9 cellular contexts compared by ENCODE assay signal in the genomic region with DNA sequence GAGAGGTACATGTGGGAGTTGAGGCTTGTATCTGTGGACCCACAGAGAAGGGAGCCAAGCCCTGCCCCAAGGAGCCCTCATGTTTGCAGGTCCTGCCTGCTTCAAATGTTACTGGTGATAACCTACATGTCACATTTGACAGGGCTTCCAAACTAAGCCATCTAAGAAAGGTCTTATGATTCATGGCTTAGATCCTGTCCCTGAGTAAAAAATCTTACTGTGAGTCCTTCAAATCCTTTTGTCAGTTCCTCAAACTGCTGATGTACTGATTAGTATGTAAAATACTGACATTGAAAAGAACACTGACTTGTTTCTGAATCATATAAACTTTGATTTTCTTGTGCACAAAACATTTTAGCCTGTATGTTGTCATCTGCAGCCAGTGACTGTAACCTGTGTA. TPM values are rescaled to one million over a fixed set of nuclear protein-coding genes. Genes with fewer than 3 reads are reported as not detected.
DNase-seq lines count a peak whose midpoint lies in the region; ATAC-seq and TF ChIP-seq lines count a peak whose summit lies in the region.
"Had no signal": no experiment of that assay in that cellular context is flagged by ENCODE, and none has a peak within 500 bp of the region (broad histone marks: within the 10 kb centered on the region; RNA-seq: fewer than 3 reads in every experiment).

No MANE protein-coding gene starts in this region.

- H3K4me1 ChIP-seq in right cardiac atrium (ENCODE audit: control insufficient read depth, insufficient read depth, low read length) (peaks cover 17% of the 10 kb centered on the region), iPS-20b (ENCODE audit: insufficient read depth, low read length) (peaks cover 29% of the 10 kb centered on the region), upper lobe of left lung (peaks cover 26 to 42% (median 32%) of the 10 kb centered on the region in 4 donors)

- H3K27me3 Mint-ChIP-seq in activated CD8-positive, alpha-beta T cell treated with anti-CD3 and anti-CD28 coated beads for 36 hours, result no peaks in the 10 kb centered on the region
- H3K27me3 Mint-ChIP-seq: T-helper 17 cell had no signal

- CTCF ChIA-PET in activated CD8-positive, alpha-beta T cell treated with anti-CD3 and anti-CD28 coated beads for 36 hours (lab: Charles Lee), result interaction anchor here (1.3 kb wide), 1 partner anchor 56 kb away, joined by 7 read pairs; no protein-coding TSS in a partner anchor

- no peaks in the 10 kb centered on the region for H3K9me3 ChIP-seq in right cardiac atrium (ENCODE audit: control insufficient read depth, low read length)
- H3K9me3 ChIP-seq in iPS-20b (ENCODE audit: insufficient read depth, low read depth, low read length), result peaks cover 4% of the 10 kb centered on the region
- no peaks in the 10 kb centered on the region for H3K9me3 ChIP-seq in upper lobe of left lung

- no peak for DNase-seq in right cardiac atrium
- no peak for DNase-seq in Right ventricle myocardium superior
- no peak for DNase-seq in activated CD8-positive, alpha-beta T cell treated with anti-CD3 and anti-CD28 coated beads for 36 hours
- no peak for DNase-seq in upper lobe of left lung
- no peak for DNase-seq in NCI-H446 treated with DMSO at 0.1 percent for 48 hours (lab: John Stamatoyannopoulos, UW)
- no peak for DNase-seq in HT-29 (ENCODE audit: low spot score)
- DNase-seq: T-helper 17 cell had no signal

- POLR2A ChIA-PET in activated CD8-positive, alpha-beta T cell treated with anti-CD3 and anti-CD28 coated beads for 36 hours (lab: Charles Lee), result interaction anchor here (0.8 to 2.7 kb wide), 5 partner anchors 10 to 387 kb away, joined by 3 to 12 read pairs (median 5); a partner anchor contains a TSS

- H3K4me1 Mint-ChIP-seq in activated CD8-positive, alpha-beta T cell treated with anti-CD3 and anti-CD28 coated beads for 36 hours (ENCODE audit: low read depth), result peaks cover 10% of the 10 kb centered on the region

- H3K4me3 ChIP-seq in right cardiac atrium (ENCODE audit: low read length), result peak overlapping the region; percentile 61
- peak overlapping the region; percentile 98 for H3K4me3 ChIP-seq in iPS-20b (ENCODE audit: low read length)
- H3K4me3 ChIP-seq in upper lobe of left lung, result peak overlapping the region in 3 of 4 donors; percentile 62 to 83 (median 78)

- H3K36me3 Mint-ChIP-seq in activated CD8-positive, alpha-beta T cell treated with anti-CD3 and anti-CD28 coated beads for 36 hours (ENCODE audit: low read depth), result no peaks in the 10 kb centered on the region

- ATAC-seq in right cardiac atrium (no peak), Right ventricle myocardium superior (ENCODE audit: poor library complexity) (no peak), upper lobe of left lung (ENCODE audit: low FRiP score in 2 of 2) (no peak), HG02852 (IDR thresholded peaks at IDR 0.05; ENCODE audit: unreplicated experiment) (no peak)
- no peak for ATAC-seq in activated CD8-positive, alpha-beta T cell treated with anti-CD3 and anti-CD28 coated beads for 36 hours

- intact Hi-C loops in right cardiac atrium (cut with DNase I) (no loop called here), Right ventricle myocardium superior (cut with DNase I) (no loop called here)
- intact Hi-C loops in activated CD8-positive, alpha-beta T cell treated with anti-CD3 and anti-CD28 coated beads for 36 hours (cut with micrococcal nuclease), result loop anchor here (10.0 kb wide), 1 partner anchor 383 kb away; a partner anchor contains a TSS

- no peak for TF ChIP-seq POLR2A in upper lobe of left lung (IDR thresholded peaks at IDR 0.05)

- H3K27me3 ChIP-seq in right cardiac atrium (ENCODE audit: control insufficient read depth, insufficient read depth) (no peaks in the 10 kb centered on the region), iPS-20b (ENCODE audit: insufficient read depth, low read length) (no peaks in the 10 kb centered on the region), upper lobe of left lung (no peaks in the 10 kb centered on the region)

- peak overlapping the region; percentile 92 for H3K27ac Mint-ChIP-seq in activated CD8-positive, alpha-beta T cell treated with anti-CD3 and anti-CD28 coated beads for 36 hours
- H3K27ac Mint-ChIP-seq: T-helper 17 cell had no signal

- H3K9ac ChIP-seq in iPS-20b (ENCODE audit: low read depth, low read length), result peak overlapping the region; percentile 95; the same call in 1 of the 2 replicates

- no peaks in the 10 kb centered on the region for H3K36me3 ChIP-seq in iPS-20b (ENCODE audit: insufficient read depth, low read depth, low read length)
- no peaks in the 10 kb centered on the region for H3K36me3 ChIP-seq in upper lobe of left lung

- H3K9me3 Mint-ChIP-seq in activated CD8-positive, alpha-beta T cell treated with anti-CD3 and anti-CD28 coated beads for 36 hours, result peaks cover 2% of the 10 kb centered on the region

- no peak for TF ChIP-seq EP300 in upper lobe of left lung (IDR thresholded peaks at IDR 0.05)

- TF ChIP-seq CTCF in activated CD8-positive, alpha-beta T cell treated with anti-CD3 and anti-CD28 coated beads for 36 hours (IDR thresholded peaks at IDR 0.05), result no peak
- no peak for TF ChIP-seq CTCF in upper lobe of left lung (IDR thresholded peaks at IDR 0.05)

- H3K4me3 Mint-ChIP-seq in activated CD8-positive, alpha-beta T cell treated with anti-CD3 and anti-CD28 coated beads for 36 hours, result peak overlapping the region; percentile 19

- H3K27ac ChIP-seq in right cardiac atrium (ENCODE audit: low read length) (no peak overlapping the region), iPS-20b (ENCODE audit: low read length) (peak overlapping the region; percentile 89), upper lobe of left lung (peak overlapping the region in 3 of 4 donors; percentile 92 to 96 (median 95))

RNA-seq across cellular contexts. Expression of a gene that starts 1.0 kb away (rescaled TPM):
- total RNA-seq in right cardiac atrium (10 to 100 TPM in 1 of 4 donors, 1 to 10 TPM in 3; 8.0 to 16.1 (median 8.5) TPM), Right ventricle myocardium superior (21.7 TPM), upper lobe of left lung (10 to 100 TPM in 5 of 6 donors, 1 to 10 TPM in 1; 7.3 to 32.2 (median 17.8) TPM)
- polyA plus RNA-seq in right cardiac atrium, result 4.6 TPM
- total RNA-seq in activated CD8-positive, alpha-beta T cell treated with anti-CD3 and anti-CD28 coated beads for 36 hours, result 10 to 100 TPM; 10.8 to 11.4 TPM
- total RNA-seq in HT-29 (2014; rRNA removed; shearing (Covaris generic)), result 26.1 and 26.2 TPM in 2 replicates
